In the genomic region with DNA sequence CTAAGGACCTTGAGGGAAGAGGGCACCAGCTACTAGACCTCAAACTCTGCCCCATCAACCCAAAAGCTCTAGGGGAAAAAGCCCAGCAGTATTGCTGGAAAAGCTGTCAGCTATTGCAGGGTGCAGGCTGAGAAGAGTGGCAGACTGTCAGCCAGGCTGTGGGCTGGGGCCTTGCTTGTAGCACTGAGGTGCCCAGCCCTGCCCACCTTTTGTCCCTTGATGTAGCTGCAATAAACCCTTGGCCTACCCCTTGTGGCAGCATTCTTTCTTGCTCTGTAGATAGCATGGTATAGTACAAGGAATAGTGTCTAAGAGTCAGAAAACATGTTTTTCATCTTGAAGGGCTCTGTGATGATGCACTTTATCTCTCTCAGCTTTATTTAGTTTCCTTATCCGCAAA, we compare ENCODE assay signal across 16 cellular contexts. TPM values are rescaled to one million over a fixed set of nuclear protein-coding genes. Genes with fewer than 3 reads are reported as not detected.
DNase-seq lines count a peak whose midpoint lies in the region; ATAC-seq and TF ChIP-seq lines count a peak whose summit lies in the region.
"Had no signal": no experiment of that assay in that cellular context is flagged by ENCODE, and none has a peak within 500 bp of the region (broad histone marks: within the 10 kb centered on the region; RNA-seq: fewer than 3 reads in every experiment).

No MANE protein-coding gene starts in this region.

- H3K9ac ChIP-seq in HCT116 (ENCODE audit: low read length): no peak overlapping the region

- CTCF ChIA-PET in HCT116 (lab: Charles Lee): no interaction called here
- CTCF ChIA-PET in activated naive CD4-positive, alpha-beta T cell treated with anti-CD3 and anti-CD28 coated beads, Interleukin-2, amount 10 ng/mL, durations not matched to agents 7 days and 5 days (lab: Charles Lee): interaction anchor here (0.6 to 2.5 kb wide), 3 partner anchors 11 to 427 kb away, joined by 3 to 9 read pairs (median 3); no protein-coding TSS in a partner anchor

- H3K4me1 Mint-ChIP-seq in activated T-cell treated with anti-CD3 and anti-CD28 coated beads, Interleukin-2, amount 50 U/mL, for 24 hours (ENCODE audit: low read depth): peaks cover 87% of the 10 kb centered on the region
- peaks cover 92% of the 10 kb centered on the region for H3K4me1 Mint-ChIP-seq in activated naive CD4-positive, alpha-beta T cell treated with anti-CD3 and anti-CD28 coated beads, Interleukin-2, amount 10 ng/mL, durations not matched to agents 7 days and 5 days
- peaks cover 43 to 92% (median 88%) of the 10 kb centered on the region in 4 donors for H3K4me1 Mint-ChIP-seq in naive thymus-derived CD8-positive, alpha-beta T cell

- TF ChIP-seq CTCF in HCT116 (IDR thresholded peaks at IDR 0.05 in 2 of 3, conservative IDR thresholded peaks at IDR 0.05 in 1 of 3; ENCODE audit: borderline replicate concordance in 1 of 3, insufficient read depth in 1 of 3, low read depth in 2 of 3, low read length in 2 of 3): no peak; a peak in 1 of 6 replicates

- no peak for TF ChIP-seq POLR2A in HCT116 (IDR thresholded peaks at IDR 0.05; ENCODE audit: borderline replicate concordance, extremely low read depth, insufficient read depth, insufficient read length)

- peak; percentile 40 for ATAC-seq in HCT116
- ATAC-seq in naive thymus-derived CD8-positive, alpha-beta T cell: peak; percentile 76 to 89
- no peak for ATAC-seq in GM21423 (IDR thresholded peaks at IDR 0.05; ENCODE audit: unreplicated experiment)
- no peak for ATAC-seq in HG03460 (IDR thresholded peaks at IDR 0.05; ENCODE audit: unreplicated experiment)
- ATAC-seq: body of pancreas had no signal

- H3K36me3 Mint-ChIP-seq in activated T-cell treated with anti-CD3 and anti-CD28 coated beads, Interleukin-2, amount 50 U/mL, for 24 hours (ENCODE audit: low read depth): peaks cover 24% of the 10 kb centered on the region
- H3K36me3 Mint-ChIP-seq in activated naive CD4-positive, alpha-beta T cell treated with anti-CD3 and anti-CD28 coated beads, Interleukin-2, amount 10 ng/mL, durations not matched to agents 7 days and 5 days: peaks cover 73% of the 10 kb centered on the region
- peaks cover 6 to 28% (median 11%) of the 10 kb centered on the region in 3 donors for H3K36me3 Mint-ChIP-seq in naive thymus-derived CD8-positive, alpha-beta T cell

- no peak overlapping the region for H3K4me3 Mint-ChIP-seq in activated T-cell treated with anti-CD3 and anti-CD28 coated beads, Interleukin-2, amount 50 U/mL, for 24 hours
- no peak overlapping the region for H3K4me3 Mint-ChIP-seq in activated naive CD4-positive, alpha-beta T cell treated with anti-CD3 and anti-CD28 coated beads, Interleukin-2, amount 10 ng/mL, durations not matched to agents 7 days and 5 days
- H3K4me3 Mint-ChIP-seq in naive thymus-derived CD8-positive, alpha-beta T cell: peak overlapping the region in 4 of 10 donors; percentile 12 to 35 (median 22)
- H3K4me3 Mint-ChIP-seq: dendritic cell treated with granulocyte-macrophage colony-stimulating factor and Interleukin-4, amounts not matched to agents 40 ng/mL and 50 ng/mL, for 4 days; nephron had no signal

- TF ChIP-seq RAD21 in HCT116 (IDR thresholded peaks at IDR 0.05; ENCODE audit: low read depth): no peak

- peak overlapping the region; percentile 80 for H3K27ac Mint-ChIP-seq in activated T-cell treated with anti-CD3 and anti-CD28 coated beads, Interleukin-2, amount 50 U/mL, for 24 hours
- H3K27ac Mint-ChIP-seq in activated naive CD4-positive, alpha-beta T cell treated with anti-CD3 and anti-CD28 coated beads, Interleukin-2, amount 10 ng/mL, durations not matched to agents 7 days and 5 days: no peak overlapping the region
- peak overlapping the region; percentile 57 to 98 (median 88) for H3K27ac Mint-ChIP-seq in naive thymus-derived CD8-positive, alpha-beta T cell
- H3K27ac Mint-ChIP-seq: dendritic cell treated with granulocyte-macrophage colony-stimulating factor and Interleukin-4, amounts not matched to agents 40 ng/mL and 50 ng/mL, for 4 days had no signal

- RAD21 ChIA-PET in HCT116 (lab: Charles Lee; ENCODE audit: low non-redundant PET in 1 of 2, low total read pairs in 2 of 2, uncharacterized antibody in 2 of 2, unreplicated experiment in 2 of 2): no interaction called here

- H4K20me1 ChIP-seq in HCT116 (ENCODE audit: insufficient read depth): no peaks in the 10 kb centered on the region

- H3K9me2 ChIP-seq in HCT116 (ENCODE audit: insufficient read depth): no peaks in the 10 kb centered on the region

- POLR2A ChIA-PET in HCT116 (lab: Charles Lee): no interaction called here
- POLR2A ChIA-PET in naive thymus-derived CD8-positive, alpha-beta T cell (lab: Charles Lee): interaction anchor here (0.7 to 5.1 kb wide), 10 partner anchors 9 to 64 kb away, joined by 3 to 31 read pairs (median 4); a partner anchor contains a TSS

- H3K9me3 ChIP-seq in HCT116 (ENCODE audit: control insufficient read depth in 1 of 2, insufficient read depth in 1 of 2, low read depth in 1 of 2, low read length in 2 of 2): no peaks in the 10 kb centered on the region
- H3K9me3 ChIP-seq: body of pancreas had no signal

- H3K4me2 ChIP-seq in HCT116 (ENCODE audit: low read length): no peak overlapping the region

- no peaks in the 10 kb centered on the region for H3K9me3 Mint-ChIP-seq in activated T-cell treated with anti-CD3 and anti-CD28 coated beads, Interleukin-2, amount 50 U/mL, for 24 hours
- H3K9me3 Mint-ChIP-seq in activated naive CD4-positive, alpha-beta T cell treated with anti-CD3 and anti-CD28 coated beads, Interleukin-2, amount 10 ng/mL, durations not matched to agents 7 days and 5 days: no peaks in the 10 kb centered on the region
- H3K9me3 Mint-ChIP-seq in naive thymus-derived CD8-positive, alpha-beta T cell: no peaks in the 10 kb centered on the region
- H3K9me3 Mint-ChIP-seq: dendritic cell treated with granulocyte-macrophage colony-stimulating factor and Interleukin-4, amounts not matched to agents 40 ng/mL and 50 ng/mL, for 4 days; nephron had no signal

- DNase-seq in activated T-cell treated with anti-CD3 and anti-CD28 coated beads, Interleukin-2, amount 50 U/mL, for 24 hours: no peak
- DNase-seq in activated T-cell treated with anti-CD3 and anti-CD28 coated beads for 4 hours: no peak
- DNase-seq in HCT116 (ENCODE audit: low read depth, low spot score): no peak
- DNase-seq in activated naive CD4-positive, alpha-beta T cell treated with anti-CD3 and anti-CD28 coated beads, Interleukin-2, amount 10 ng/mL, durations not matched to agents 7 days and 5 days: peak; percentile 40
- DNase-seq in naive thymus-derived CD8-positive, alpha-beta T cell: peak in 8 of 10 donors; percentile 25 to 71 (median 55)
- DNase-seq in NCI-H2107 (lab: John Stamatoyannopoulos, UW): no peak
- DNase-seq: body of pancreas; H7; NCI-H1694; NK-92 treated with Interleukin-12 subunit alpha and Interleukin-12 subunit beta, amount 100 ng/mL, for 24 hours had no signal

- H3K27me3 Mint-ChIP-seq in activated T-cell treated with anti-CD3 and anti-CD28 coated beads, Interleukin-2, amount 50 U/mL, for 24 hours: no peaks in the 10 kb centered on the region
- H3K27me3 Mint-ChIP-seq in activated naive CD4-positive, alpha-beta T cell treated with anti-CD3 and anti-CD28 coated beads, Interleukin-2, amount 10 ng/mL, durations not matched to agents 7 days and 5 days: no peaks in the 10 kb centered on the region
- H3K27me3 Mint-ChIP-seq in naive thymus-derived CD8-positive, alpha-beta T cell: no peaks in the 10 kb centered on the region
- H3K27me3 Mint-ChIP-seq: dendritic cell treated with granulocyte-macrophage colony-stimulating factor and Interleukin-4, amounts not matched to agents 40 ng/mL and 50 ng/mL, for 4 days had no signal

- H3K4me3 ChIP-seq in HCT116 (replicated peaks in 1 of 2; ENCODE audit: low read depth in 1 of 2, low read length in 2 of 2): no peak overlapping the region
- H3K4me3 ChIP-seq: body of pancreas, lung had no signal

- no TSS peak for BruUV-seq in HCT116 (replicated peaks; lab: Mats Ljungman, UMichigan)

- no peaks in the 10 kb centered on the region for H3K27me3 ChIP-seq in HCT116 (ENCODE audit: insufficient read depth, low read length)
- H3K27me3 ChIP-seq: body of pancreas had no signal

- no peaks in the 10 kb centered on the region for H3K36me3 ChIP-seq in HCT116 (ENCODE audit: control insufficient read depth in 1 of 2, insufficient read depth in 2 of 2, low read length in 2 of 2)

- H3K27ac ChIP-seq in HCT116 (ENCODE audit: low read depth, low read length): no peak overlapping the region
- H3K27ac ChIP-seq: body of pancreas, RWPE1 had no signal

- no peaks in the 10 kb centered on the region for H3K79me2 ChIP-seq in HCT116 (ENCODE audit: insufficient read depth, low read length)

- no peak overlapping the region for H2AFZ ChIP-seq in HCT116 (ENCODE audit: low read depth, low read length, poor library complexity, severe bottlenecking)

- intact Hi-C loops in HCT116 (cut with micrococcal nuclease): no loop called here

- no peaks in the 10 kb centered on the region for H3K4me1 ChIP-seq in HCT116 (ENCODE audit: control insufficient read depth in 1 of 2, insufficient read depth in 2 of 2, low read length in 2 of 2)
- H3K4me1 ChIP-seq: body of pancreas had no signal

TF ChIP-seq in HCT116, 20 proteins besides CTCF, POLR2A, EP300 and RAD21:
- TF ChIP-seq CBX3 (IDR thresholded peaks at IDR 0.05; ENCODE audit: low read depth): no peak
- TF ChIP-seq EZH2 (IDR thresholded peaks at IDR 0.05): no peak
- TF ChIP-seq EZH2phosphoT487 (IDR thresholded peaks at IDR 0.05; ENCODE audit: borderline replicate concordance): no peak
- no peak for TF ChIP-seq ELF1 (IDR thresholded peaks at IDR 0.05; ENCODE audit: borderline replicate concordance, low read depth)
- TF ChIP-seq JUND (IDR thresholded peaks at IDR 0.05): no peak
- TF ChIP-seq ZNF274 (IDR thresholded peaks at IDR 0.05; ENCODE audit: low read depth, low read length): no peak
- TF ChIP-seq SIN3A (IDR thresholded peaks at IDR 0.05; ENCODE audit: low read depth): no peak
- TF ChIP-seq FOSL1 (IDR thresholded peaks at IDR 0.05; ENCODE audit: low read depth): no peak
- no peak for TF ChIP-seq EGR1 (IDR thresholded peaks at IDR 0.05; ENCODE audit: low read depth)

RNA-seq across cellular contexts. Expression of a gene that starts 39.4 kb away (rescaled TPM):
- 5.1 TPM for total RNA-seq in HCT116 (2021; ENCODE audit: unreplicated experiment)
- polyA plus RNA-seq in HCT116 (2012): 1.4 and 2.0 TPM in 2 replicates
- 10 to 100 TPM; 61.9 to 63.4 TPM for total RNA-seq in naive thymus-derived CD8-positive, alpha-beta T cell
- 10 to 100 TPM; 17.1 to 31.5 (median 24.9) TPM for polyA plus RNA-seq in naive thymus-derived CD8-positive, alpha-beta T cell

Comparison
In these comparisons a context has a peak if more than half of its experiments do, and no peak if none do; other contexts are left out.
1. DNase-seq: peak in activated naive CD4-positive, alpha-beta T cell treated with anti-CD3 and anti-CD28 coated beads, Interleukin-2, amount 10 ng/mL, durations not matched to agents 7 days and 5 days (single experiment) and naive thymus-derived CD8-positive, alpha-beta T cell (8 of 10); none in activated T-cell treated with anti-CD3 and anti-CD28 coated beads, Interleukin-2, amount 50 U/mL, for 24 hours (single experiment), activated T-cell treated with anti-CD3 and anti-CD28 coated beads for 4 hours (single experiment), HCT116 (single experiment) and NCI-H2107 (single experiment).
2. ATAC-seq: peak in HCT116 (single experiment) and naive thymus-derived CD8-positive, alpha-beta T cell (2 of 2); none in GM21423 (single experiment) and HG03460 (single experiment).
3. RNA of a gene that starts 39.4 kb away (total RNA-seq): 61.9 to 63.4 TPM in naive thymus-derived CD8-positive, alpha-beta T cell; 5.1 TPM in HCT116 (single experiment); every median in the first group is over 10 times any median in the second.